Comparison of ENCODE assay signal across 8 cellular contexts in the genomic region with DNA sequence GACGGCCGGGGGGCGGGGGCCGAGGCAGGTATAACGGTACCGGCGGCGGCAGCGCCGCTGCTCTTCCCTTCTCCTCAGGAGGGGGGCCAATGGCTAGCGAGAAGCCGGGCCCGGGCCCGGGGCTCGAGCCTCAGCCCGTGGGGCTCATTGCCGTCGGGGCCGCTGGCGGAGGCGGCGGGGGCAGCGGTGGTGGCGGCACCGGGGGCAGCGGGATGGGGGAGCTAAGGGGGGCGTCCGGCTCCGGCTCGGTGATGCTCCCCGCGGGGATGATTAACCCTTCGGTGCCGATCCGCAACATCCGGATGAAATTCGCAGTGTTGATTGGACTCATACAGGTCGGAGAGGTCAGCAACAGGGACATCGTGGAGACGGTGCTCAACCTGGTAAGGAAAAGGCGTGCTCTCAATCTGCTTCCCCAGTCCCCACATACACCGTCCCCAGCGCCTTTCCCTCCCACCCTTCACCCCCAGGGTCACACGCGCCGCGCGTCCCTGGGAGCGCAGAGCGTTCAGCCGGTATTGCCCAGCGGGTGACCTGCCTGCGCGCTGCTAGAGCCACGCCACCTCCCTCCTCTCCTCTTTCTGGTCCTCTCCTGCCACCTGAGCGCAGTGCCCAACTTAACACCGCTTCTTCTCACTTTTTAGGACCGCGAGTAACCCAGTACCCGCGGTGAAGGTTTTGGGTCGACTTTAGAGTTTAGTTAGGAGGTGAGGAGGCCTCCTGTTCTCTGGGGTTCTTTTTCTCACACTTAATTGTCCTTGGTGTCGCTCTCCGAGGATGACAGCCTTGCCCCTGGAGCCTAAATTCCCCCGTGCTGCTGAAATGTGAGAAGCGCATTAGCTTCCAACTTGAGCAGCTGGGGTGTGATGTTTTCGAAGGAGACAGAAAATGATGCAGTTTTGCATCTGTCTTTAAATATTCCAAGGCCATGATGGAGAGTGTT. TPM values are rescaled to one million over a fixed set of nuclear protein-coding genes. Genes with fewer than 3 reads are reported as not detected.
A peak's percentile ranks its signal among the peaks of the same experiment; 100 is the strongest.
DNase-seq lines count a peak whose midpoint lies in the region; ATAC-seq and TF ChIP-seq lines count a peak whose summit lies in the region.

No MANE protein-coding gene starts in this region.

- DNase-seq in DMS153 treated with DMSO at 0.1 percent for 48 hours (lab: John Stamatoyannopoulos, UW; ENCODE audit: unreplicated experiment) (peak; percentile 19), NAMALWA (ENCODE audit: low spot score) (peak; percentile 10), head of caudate nucleus (peak in 40 of 42 donors; percentile 9 to 56 (median 31)), omental fat pad (ENCODE audit: low spot score) (no peak), OCI-M2 (lab: John Stamatoyannopoulos, UW; ENCODE audit: unreplicated experiment) (no peak)
- peak; percentile 32 to 40 for DNase-seq in activated T-cell treated with anti-CD3 and anti-CD28 coated beads, Interleukin-2, amount 50 U/mL, for 48 hours
- no peak for DNase-seq in effector CD4-positive, alpha-beta T cell

- TF ChIP-seq CTCF in omental fat pad (IDR thresholded peaks at IDR 0.05) = no peak

- intact Hi-C loops in head of caudate nucleus (cut with DNase I) = loop anchor here (10.0 kb wide), 1 partner anchor 202 kb away; no protein-coding TSS in a partner anchor

- peak; percentile 7 for ATAC-seq in GM21515 (IDR thresholded peaks at IDR 0.05; ENCODE audit: unreplicated experiment)
- ATAC-seq in omental fat pad (ENCODE audit: low FRiP score) = peak; percentile 66

RNA-seq across cellular contexts. Expression of gene NBEA, which starts 0.9 kb away (rescaled TPM):
- 10 to 100 TPM in 1 of 4 donors, 1 to 10 TPM in 3; 4.3 to 10.7 (median 6.1) TPM for total RNA-seq in omental fat pad

Comparison
In these comparisons a context has a peak if more than half of its experiments do, and no peak if none do; other contexts are left out.
1. DNase-seq: peak in DMS153 treated with DMSO at 0.1 percent for 48 hours (single experiment), NAMALWA (single experiment), activated T-cell treated with anti-CD3 and anti-CD28 coated beads, Interleukin-2, amount 50 U/mL, for 48 hours (2 of 2) and head of caudate nucleus (40 of 42); none in omental fat pad (single experiment), effector CD4-positive, alpha-beta T cell (single experiment) and OCI-M2 (single experiment).